Comparison of ENCODE assay signal across 8 cellular contexts in genomic region chr12:26937443-26937862, GRCh38. TPM values are rescaled to one million over a fixed set of nuclear protein-coding genes. Genes with fewer than 3 reads are reported as not detected.
DNase-seq lines count a peak whose midpoint lies in the region; ATAC-seq and TF ChIP-seq lines count a peak whose summit lies in the region.

No MANE protein-coding gene starts in this region.

- H3K27ac ChIP-seq in C4-2B (peak overlapping the region; percentile 80), KMS-11 (peak overlapping the region; percentile 71), coronary artery (peak overlapping the region; percentile 93 to 98)

- H3K27me3 ChIP-seq in KMS-11 (ENCODE audit: insufficient read depth, low read depth) = no peaks in the 10 kb centered on the region

- H3K9me3 Mint-ChIP-seq in natural killer cell treated with Interleukin-12 subunit alpha and Interleukin-12 subunit beta and Interleukin-15 and Interleukin-18, amount 100 ng/mL, for 72 hours = no peaks in the 10 kb centered on the region

- TF ChIP-seq CTCF in C4-2B (conservative IDR thresholded peaks at IDR 0.05) = no peak
- no peak for TF ChIP-seq CTCF in KMS-11 (conservative IDR thresholded peaks at IDR 0.05; ENCODE audit: low read depth, low read length)
- TF ChIP-seq CTCF in coronary artery (IDR thresholded peaks at IDR 0.05) = no peak

- H4K20me1 ChIP-seq in KMS-11 (ENCODE audit: insufficient read depth) = no peaks in the 10 kb centered on the region; the same call in 1 of the 2 replicates

- peak overlapping the region; percentile 84 for H2AFZ ChIP-seq in KMS-11 (ENCODE audit: low read depth)

- H3K4me2 ChIP-seq in KMS-11 = peak overlapping the region; percentile 92

- peaks cover 46 to 80% of the 10 kb centered on the region in 2 donors for H3K4me1 Mint-ChIP-seq in natural killer cell treated with Interleukin-12 subunit alpha and Interleukin-12 subunit beta and Interleukin-15 and Interleukin-18, amount 100 ng/mL, for 72 hours (ENCODE audit: low read depth in 2 of 2)

- H3K36me3 ChIP-seq in KMS-11 (ENCODE audit: insufficient read depth) = no peaks in the 10 kb centered on the region

- peaks cover 45% of the 10 kb centered on the region for H3K4me1 ChIP-seq in KMS-11 (ENCODE audit: low read depth, poor library complexity, severe bottlenecking)

- H3K79me2 ChIP-seq in KMS-11 (ENCODE audit: insufficient read depth, low read depth) = peaks cover 81% of the 10 kb centered on the region

- H3K27ac Mint-ChIP-seq in natural killer cell treated with Interleukin-12 subunit alpha and Interleukin-12 subunit beta and Interleukin-15 and Interleukin-18, amount 100 ng/mL, for 72 hours = peak overlapping the region; percentile 88 to 95

- peak overlapping the region; percentile 98 for H3K4me3 Mint-ChIP-seq in natural killer cell treated with Interleukin-12 subunit alpha and Interleukin-12 subunit beta and Interleukin-15 and Interleukin-18, amount 100 ng/mL, for 72 hours

- DNase-seq in coronary artery (ENCODE audit: low spot score) (no peak), RKO (ENCODE audit: low spot score) (no peak)
- no peak for DNase-seq in natural killer cell treated with Interleukin-12 subunit alpha and Interleukin-12 subunit beta and Interleukin-15 and Interleukin-18, amount 100 ng/mL, for 72 hours (ENCODE audit: low spot score)

- H3K36me3 Mint-ChIP-seq in natural killer cell treated with Interleukin-12 subunit alpha and Interleukin-12 subunit beta and Interleukin-15 and Interleukin-18, amount 100 ng/mL, for 72 hours = peaks cover 22% of the 10 kb centered on the region

- H3K9ac ChIP-seq in KMS-11 = peak overlapping the region; percentile 86

- H3K4me3 ChIP-seq in KMS-11 (IDR thresholded peaks at IDR 0.05; ENCODE audit: insufficient read depth, low read depth, low read length) (no peak overlapping the region), coronary artery (peak overlapping the region; percentile 96)

- H3K27me3 Mint-ChIP-seq in natural killer cell treated with Interleukin-12 subunit alpha and Interleukin-12 subunit beta and Interleukin-15 and Interleukin-18, amount 100 ng/mL, for 72 hours = no peaks in the 10 kb centered on the region

- no peak for ATAC-seq in natural killer cell treated with Interleukin-12 subunit alpha and Interleukin-12 subunit beta and Interleukin-15 and Interleukin-18, amount 100 ng/mL, for 72 hours
- ATAC-seq in HG03196 (IDR thresholded peaks at IDR 0.05; ENCODE audit: unreplicated experiment) (no peak), HG02798 (IDR thresholded peaks at IDR 0.05; ENCODE audit: poor library complexity, unreplicated experiment) (no peak), GM21717 (IDR thresholded peaks at IDR 0.05; ENCODE audit: unreplicated experiment) (no peak)

RNA-seq across cellular contexts. Expression of gene INTS13, which starts 0.3 kb away (rescaled TPM):
- 10 to 100 TPM; 36.7 to 52.5 TPM for total RNA-seq in natural killer cell treated with Interleukin-12 subunit alpha and Interleukin-12 subunit beta and Interleukin-15 and Interleukin-18, amount 100 ng/mL, for 72 hours

RNA-seq across cellular contexts. Expression of gene FGFR1OP2, which starts 0.8 kb away (rescaled TPM):
- 10 to 100 TPM; 55.6 to 68.5 TPM for total RNA-seq in natural killer cell treated with Interleukin-12 subunit alpha and Interleukin-12 subunit beta and Interleukin-15 and Interleukin-18, amount 100 ng/mL, for 72 hours
